In the genomic region with DNA sequence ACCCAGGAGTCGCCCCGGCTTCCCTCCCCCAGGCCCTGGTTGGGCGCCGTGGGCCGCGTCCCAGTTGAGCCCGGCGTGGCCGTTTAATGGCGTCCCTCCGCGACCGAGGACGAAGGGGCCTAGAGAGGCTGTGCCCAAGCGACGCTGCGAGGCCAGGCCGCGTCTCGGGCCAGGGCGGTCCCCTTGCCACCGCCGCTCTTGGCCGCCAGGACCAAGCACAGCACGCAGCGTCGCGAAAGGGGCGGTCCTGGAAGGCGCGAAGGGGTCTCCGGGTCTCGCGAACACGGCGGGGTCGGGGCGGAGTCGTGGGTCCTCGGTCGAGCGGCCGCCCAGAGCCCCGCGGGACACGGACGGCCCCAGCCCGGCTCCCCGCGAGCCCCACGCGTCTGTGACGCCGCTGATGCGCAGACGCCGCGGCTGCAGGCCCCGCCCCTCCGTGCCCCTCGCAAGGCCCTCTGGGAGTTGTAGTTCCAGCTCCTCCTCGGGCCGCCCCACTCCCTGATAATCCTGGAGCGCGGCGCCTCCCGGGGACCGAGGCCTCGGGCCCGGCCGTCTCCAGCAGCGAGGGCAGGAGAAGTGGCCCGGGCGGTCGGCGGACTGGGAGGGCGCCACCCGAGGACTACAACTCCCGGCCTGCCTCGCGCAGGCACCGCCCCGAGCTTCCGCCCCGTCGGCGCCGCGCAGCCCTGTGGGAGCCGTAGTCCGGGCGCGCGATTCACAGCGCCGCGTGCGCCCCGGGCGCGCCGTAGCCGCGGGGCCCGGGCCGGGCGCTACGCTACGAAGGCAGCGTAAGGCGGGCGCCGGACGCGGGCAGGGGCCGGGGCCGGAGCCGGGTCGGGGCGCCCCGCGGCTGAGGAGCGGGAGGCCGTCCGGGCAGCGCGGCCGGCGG, we compare ENCODE assay signal across 1 cellular context.
TF ChIP-seq lines count a peak whose summit lies in the region.

A gene (plus strand): TSS at position 698 of the 889 bp plus-strand sequence. CDS start 19,127 bp downstream, outside the sequence.

TF ChIP-seq in HEK293, 187 proteins besides CTCF, POLR2A, EP300 and RAD21 (continued from another document and continues in another):
- TF ChIP-seq, protein P1, sequence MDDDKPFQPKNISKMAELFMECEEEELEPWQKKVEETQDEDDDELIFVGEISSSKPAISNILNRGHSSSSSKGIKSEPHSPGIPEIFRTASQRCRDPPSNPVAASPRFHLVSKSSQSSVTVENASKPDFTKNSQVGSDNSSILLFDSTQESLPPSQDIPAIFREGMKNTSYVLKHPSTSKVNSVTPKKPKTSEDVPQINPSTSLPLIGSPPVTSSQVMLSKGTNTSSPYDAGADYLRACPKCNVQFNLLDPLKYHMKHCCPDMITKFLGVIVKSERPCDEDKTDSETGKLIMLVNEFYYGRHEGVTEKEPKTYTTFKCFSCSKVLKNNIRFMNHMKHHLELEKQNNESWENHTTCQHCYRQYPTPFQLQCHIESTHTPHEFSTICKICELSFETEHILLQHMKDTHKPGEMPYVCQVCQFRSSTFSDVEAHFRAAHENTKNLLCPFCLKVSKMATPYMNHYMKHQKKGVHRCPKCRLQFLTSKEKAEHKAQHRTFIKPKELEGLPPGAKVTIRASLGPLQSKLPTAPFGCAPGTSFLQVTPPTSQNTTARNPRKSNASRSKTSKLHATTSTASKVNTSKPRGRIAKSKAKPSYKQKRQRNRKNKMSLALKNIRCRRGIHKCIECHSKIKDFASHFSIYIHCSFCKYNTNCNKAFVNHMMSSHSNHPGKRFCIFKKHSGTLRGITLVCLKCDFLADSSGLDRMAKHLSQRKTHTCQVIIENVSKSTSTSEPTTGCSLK (tag by site-specific recombination; IDR thresholded peaks at IDR 0.05), result no peak
- TF ChIP-seq ZNF624 (tag by site-specific recombination; IDR thresholded peaks at IDR 0.05) (no peak), ZNF140 (tag by site-specific recombination; IDR thresholded peaks at IDR 0.05) (no peak), SALL2 (tag by site-specific recombination; IDR thresholded peaks at IDR 0.05; ENCODE audit: borderline replicate concordance) (no peak), GLI2 (tag by site-specific recombination; IDR thresholded peaks at IDR 0.05; ENCODE audit: borderline replicate concordance, low read depth) (no peak), ZNF76 (tag by site-specific recombination; IDR thresholded peaks at IDR 0.05; ENCODE audit: borderline replicate concordance, low read depth) (peak; percentile 100), ZNF16 (tag by site-specific recombination; IDR thresholded peaks at IDR 0.05; ENCODE audit: low read depth) (no peak), ZNF350 (tag by site-specific recombination; IDR thresholded peaks at IDR 0.05) (no peak), ZNF747 (tag by site-specific recombination; IDR thresholded peaks at IDR 0.05) (no peak), ZNF311 (tag by site-specific recombination; IDR thresholded peaks at IDR 0.05; ENCODE audit: borderline replicate concordance) (no peak), ZNF558 (tag by site-specific recombination; IDR thresholded peaks at IDR 0.05) (no peak), ZNF560 (tag by site-specific recombination; IDR thresholded peaks at IDR 0.05; ENCODE audit: borderline replicate concordance) (no peak), ZIC2 (tag by site-specific recombination; IDR thresholded peaks at IDR 0.05) (no peak), ZNF571 (tag by site-specific recombination; IDR thresholded peaks at IDR 0.05) (no peak), ZNF112 (tag by site-specific recombination; IDR thresholded peaks at IDR 0.05) (no peak), ZNF658 (tag by site-specific recombination; IDR thresholded peaks at IDR 0.05) (no peak), KLF10 (tag by site-specific recombination; IDR thresholded peaks at IDR 0.05) (peak; percentile 64), ZNF626 (tag by site-specific recombination; IDR thresholded peaks at IDR 0.05) (no peak), ZNF184 (tag by site-specific recombination; IDR thresholded peaks at IDR 0.05) (no peak; the same call in 1 of the 2 replicates), HOXA7 (CRISPR knock-in tag; IDR thresholded peaks at IDR 0.05; ENCODE audit: borderline replicate concordance) (no peak), ZNF266 (tag by site-specific recombination; IDR thresholded peaks at IDR 0.05; ENCODE audit: low read depth) (no peak), ZNF292 (tag by site-specific recombination; IDR thresholded peaks at IDR 0.05; ENCODE audit: borderline replicate concordance, low read depth) (no peak), ZNF521 (tag by site-specific recombination; IDR thresholded peaks at IDR 0.05) (no peak), MYNN (tag by site-specific recombination; IDR thresholded peaks at IDR 0.05; ENCODE audit: borderline replicate concordance) (no peak), ZNF335 (tag by site-specific recombination; conservative IDR thresholded peaks at IDR 0.05) (peak; percentile 97), ZNF654 (tag by site-specific recombination; IDR thresholded peaks at IDR 0.05; ENCODE audit: low read depth) (no peak), PRDM1 (tag by site-specific recombination; IDR thresholded peaks at IDR 0.05) (no peak), ZNF664 (tag by site-specific recombination; IDR thresholded peaks at IDR 0.05) (no peak), ZSCAN16 (tag by site-specific recombination; IDR thresholded peaks at IDR 0.05) (no peak), HOXD13 (CRISPR knock-in tag; IDR thresholded peaks at IDR 0.05; ENCODE audit: borderline replicate concordance) (0 out of 2 replicates have a peak, but pooled peaks have one; percentile 41), ZNF530 (tag by site-specific recombination; IDR thresholded peaks at IDR 0.05; ENCODE audit: low read depth) (no peak), ZNF23 (tag by site-specific recombination; IDR thresholded peaks at IDR 0.05; ENCODE audit: borderline replicate concordance) (no peak), YY2 (tag by site-specific recombination; IDR thresholded peaks at IDR 0.05) (peak; percentile 53; the same call in 1 of the 2 replicates), ZNF423 (tag by site-specific recombination; IDR thresholded peaks at IDR 0.05) (no peak), ZNF623 (tag by site-specific recombination; IDR thresholded peaks at IDR 0.05) (no peak), ZNF416 (tag by site-specific recombination; IDR thresholded peaks at IDR 0.05) (no peak)
- TF ChIP-seq, protein P2, sequence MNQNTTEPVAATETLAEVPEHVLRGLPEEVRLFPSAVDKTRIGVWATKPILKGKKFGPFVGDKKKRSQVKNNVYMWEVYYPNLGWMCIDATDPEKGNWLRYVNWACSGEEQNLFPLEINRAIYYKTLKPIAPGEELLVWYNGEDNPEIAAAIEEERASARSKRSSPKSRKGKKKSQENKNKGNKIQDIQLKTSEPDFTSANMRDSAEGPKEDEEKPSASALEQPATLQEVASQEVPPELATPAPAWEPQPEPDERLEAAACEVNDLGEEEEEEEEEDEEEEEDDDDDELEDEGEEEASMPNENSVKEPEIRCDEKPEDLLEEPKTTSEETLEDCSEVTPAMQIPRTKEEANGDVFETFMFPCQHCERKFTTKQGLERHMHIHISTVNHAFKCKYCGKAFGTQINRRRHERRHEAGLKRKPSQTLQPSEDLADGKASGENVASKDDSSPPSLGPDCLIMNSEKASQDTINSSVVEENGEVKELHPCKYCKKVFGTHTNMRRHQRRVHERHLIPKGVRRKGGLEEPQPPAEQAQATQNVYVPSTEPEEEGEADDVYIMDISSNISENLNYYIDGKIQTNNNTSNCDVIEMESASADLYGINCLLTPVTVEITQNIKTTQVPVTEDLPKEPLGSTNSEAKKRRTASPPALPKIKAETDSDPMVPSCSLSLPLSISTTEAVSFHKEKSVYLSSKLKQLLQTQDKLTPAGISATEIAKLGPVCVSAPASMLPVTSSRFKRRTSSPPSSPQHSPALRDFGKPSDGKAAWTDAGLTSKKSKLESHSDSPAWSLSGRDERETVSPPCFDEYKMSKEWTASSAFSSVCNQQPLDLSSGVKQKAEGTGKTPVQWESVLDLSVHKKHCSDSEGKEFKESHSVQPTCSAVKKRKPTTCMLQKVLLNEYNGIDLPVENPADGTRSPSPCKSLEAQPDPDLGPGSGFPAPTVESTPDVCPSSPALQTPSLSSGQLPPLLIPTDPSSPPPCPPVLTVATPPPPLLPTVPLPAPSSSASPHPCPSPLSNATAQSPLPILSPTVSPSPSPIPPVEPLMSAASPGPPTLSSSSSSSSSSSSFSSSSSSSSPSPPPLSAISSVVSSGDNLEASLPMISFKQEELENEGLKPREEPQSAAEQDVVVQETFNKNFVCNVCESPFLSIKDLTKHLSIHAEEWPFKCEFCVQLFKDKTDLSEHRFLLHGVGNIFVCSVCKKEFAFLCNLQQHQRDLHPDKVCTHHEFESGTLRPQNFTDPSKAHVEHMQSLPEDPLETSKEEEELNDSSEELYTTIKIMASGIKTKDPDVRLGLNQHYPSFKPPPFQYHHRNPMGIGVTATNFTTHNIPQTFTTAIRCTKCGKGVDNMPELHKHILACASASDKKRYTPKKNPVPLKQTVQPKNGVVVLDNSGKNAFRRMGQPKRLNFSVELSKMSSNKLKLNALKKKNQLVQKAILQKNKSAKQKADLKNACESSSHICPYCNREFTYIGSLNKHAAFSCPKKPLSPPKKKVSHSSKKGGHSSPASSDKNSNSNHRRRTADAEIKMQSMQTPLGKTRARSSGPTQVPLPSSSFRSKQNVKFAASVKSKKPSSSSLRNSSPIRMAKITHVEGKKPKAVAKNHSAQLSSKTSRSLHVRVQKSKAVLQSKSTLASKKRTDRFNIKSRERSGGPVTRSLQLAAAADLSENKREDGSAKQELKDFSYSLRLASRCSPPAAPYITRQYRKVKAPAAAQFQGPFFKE (tag by site-specific recombination; IDR thresholded peaks at IDR 0.05; ENCODE audit: borderline replicate concordance), result no peak
- TF ChIP-seq, protein P3, sequence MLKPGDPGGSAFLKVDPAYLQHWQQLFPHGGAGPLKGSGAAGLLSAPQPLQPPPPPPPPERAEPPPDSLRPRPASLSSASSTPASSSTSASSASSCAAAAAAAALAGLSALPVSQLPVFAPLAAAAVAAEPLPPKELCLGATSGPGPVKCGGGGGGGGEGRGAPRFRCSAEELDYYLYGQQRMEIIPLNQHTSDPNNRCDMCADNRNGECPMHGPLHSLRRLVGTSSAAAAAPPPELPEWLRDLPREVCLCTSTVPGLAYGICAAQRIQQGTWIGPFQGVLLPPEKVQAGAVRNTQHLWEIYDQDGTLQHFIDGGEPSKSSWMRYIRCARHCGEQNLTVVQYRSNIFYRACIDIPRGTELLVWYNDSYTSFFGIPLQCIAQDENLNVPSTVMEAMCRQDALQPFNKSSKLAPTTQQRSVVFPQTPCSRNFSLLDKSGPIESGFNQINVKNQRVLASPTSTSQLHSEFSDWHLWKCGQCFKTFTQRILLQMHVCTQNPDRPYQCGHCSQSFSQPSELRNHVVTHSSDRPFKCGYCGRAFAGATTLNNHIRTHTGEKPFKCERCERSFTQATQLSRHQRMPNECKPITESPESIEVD (tag by site-specific recombination; IDR thresholded peaks at IDR 0.05), result no peak
- TF ChIP-seq, protein P4, sequence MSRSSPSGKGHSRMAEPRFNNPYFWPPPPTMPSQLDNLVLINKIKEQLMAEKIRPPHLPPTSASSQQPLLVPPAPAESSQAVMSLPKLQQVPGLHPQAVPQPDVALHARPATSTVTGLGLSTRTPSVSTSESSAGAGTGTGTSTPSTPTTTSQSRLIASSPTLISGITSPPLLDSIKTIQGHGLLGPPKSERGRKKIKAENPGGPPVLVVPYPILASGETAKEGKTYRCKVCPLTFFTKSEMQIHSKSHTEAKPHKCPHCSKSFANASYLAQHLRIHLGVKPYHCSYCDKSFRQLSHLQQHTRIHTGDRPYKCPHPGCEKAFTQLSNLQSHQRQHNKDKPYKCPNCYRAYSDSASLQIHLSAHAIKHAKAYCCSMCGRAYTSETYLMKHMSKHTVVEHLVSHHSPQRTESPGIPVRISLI (tag by site-specific recombination; IDR thresholded peaks at IDR 0.05), result no peak
- TF ChIP-seq, protein P5, sequence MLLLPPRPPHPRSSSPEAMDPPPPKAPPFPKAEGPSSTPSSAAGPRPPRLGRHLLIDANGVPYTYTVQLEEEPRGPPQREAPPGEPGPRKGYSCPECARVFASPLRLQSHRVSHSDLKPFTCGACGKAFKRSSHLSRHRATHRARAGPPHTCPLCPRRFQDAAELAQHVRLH (tag by site-specific recombination; IDR thresholded peaks at IDR 0.05), result no peak
- TF ChIP-seq, protein P6, sequence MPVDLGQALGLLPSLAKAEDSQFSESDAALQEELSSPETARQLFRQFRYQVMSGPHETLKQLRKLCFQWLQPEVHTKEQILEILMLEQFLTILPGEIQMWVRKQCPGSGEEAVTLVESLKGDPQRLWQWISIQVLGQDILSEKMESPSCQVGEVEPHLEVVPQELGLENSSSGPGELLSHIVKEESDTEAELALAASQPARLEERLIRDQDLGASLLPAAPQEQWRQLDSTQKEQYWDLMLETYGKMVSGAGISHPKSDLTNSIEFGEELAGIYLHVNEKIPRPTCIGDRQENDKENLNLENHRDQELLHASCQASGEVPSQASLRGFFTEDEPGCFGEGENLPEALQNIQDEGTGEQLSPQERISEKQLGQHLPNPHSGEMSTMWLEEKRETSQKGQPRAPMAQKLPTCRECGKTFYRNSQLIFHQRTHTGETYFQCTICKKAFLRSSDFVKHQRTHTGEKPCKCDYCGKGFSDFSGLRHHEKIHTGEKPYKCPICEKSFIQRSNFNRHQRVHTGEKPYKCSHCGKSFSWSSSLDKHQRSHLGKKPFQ (tag by site-specific recombination; IDR thresholded peaks at IDR 0.05), result no peak
- TF ChIP-seq, protein P7, sequence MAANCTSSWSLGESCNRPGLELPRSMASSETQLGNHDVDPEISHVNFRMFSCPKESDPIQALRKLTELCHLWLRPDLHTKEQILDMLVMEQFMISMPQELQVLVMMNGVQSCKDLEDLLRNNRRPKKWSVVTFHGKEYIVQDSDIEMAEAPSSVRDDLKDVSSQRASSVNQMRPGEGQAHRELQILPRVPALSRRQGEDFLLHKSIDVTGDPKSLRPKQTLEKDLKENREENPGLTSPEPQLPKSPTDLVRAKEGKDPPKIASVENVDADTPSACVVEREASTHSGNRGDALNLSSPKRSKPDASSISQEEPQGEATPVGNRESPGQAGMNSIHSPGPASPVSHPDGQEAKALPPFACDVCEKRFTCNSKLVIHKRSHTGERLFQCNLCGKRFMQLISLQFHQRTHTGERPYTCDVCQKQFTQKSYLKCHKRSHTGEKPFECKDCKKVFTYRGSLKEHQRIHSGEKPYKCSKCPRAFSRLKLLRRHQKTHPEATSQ (tag by site-specific recombination; IDR thresholded peaks at IDR 0.05), result peak; percentile 73; the same call in 1 of the 2 replicates
